In genomic region chr2:8582850-8583399, GRCh38 we compare ENCODE assay signal across 12 cellular contexts.
DNase-seq lines count a peak whose midpoint lies in the region; ATAC-seq and TF ChIP-seq lines count a peak whose summit lies in the region.
"Had no signal": no experiment of that assay in that cellular context is flagged by ENCODE, and none has a peak within 500 bp of the region (broad histone marks: within the 10 kb centered on the region; RNA-seq: fewer than 3 reads in every experiment).

No MANE protein-coding gene starts in this region.

- H3K9me3 ChIP-seq in SK-N-MC (ENCODE audit: low read depth, low read length) = no peaks in the 10 kb centered on the region
- H3K9me3 ChIP-seq in hepatocyte (ENCODE audit: low read depth) = no peaks in the 10 kb centered on the region
- H3K9me3 ChIP-seq: MG63 had no signal

- H4K20me1 ChIP-seq in hepatocyte (ENCODE audit: insufficient read depth, poor library complexity, severe bottlenecking) = no peaks in the 10 kb centered on the region

- TF ChIP-seq CTCF in hepatocyte (IDR thresholded peaks at IDR 0.05; ENCODE audit: poor library complexity) = no peak
- TF ChIP-seq CTCF in progenitor cell of endocrine pancreas (IDR thresholded peaks at IDR 0.05; ENCODE audit: unreplicated experiment) = no peak

- H3K9me3 Mint-ChIP-seq in progenitor cell of endocrine pancreas (ENCODE audit: low read depth) = no peaks in the 10 kb centered on the region
- H3K9me3 Mint-ChIP-seq: activated T-helper 2 cell treated with anti-CD3 and anti-CD28 coated beads, Interferon-gamma antibody, Interleukin-2, Interleukin-4, amounts not matched to agents 10 μg/mL and 5 μg/mL and 100 μg/mL, durations not matched to agents 14 hours and 24 hours and 36 hours; CD4-positive, alpha-beta memory T cell; T-helper 2 cell treated with Interferon-gamma antibody and Interleukin-4, amounts not matched to agents 5 μg/mL and 100 μg/mL, for 36 hours had no signal

- H3K4me1 Mint-ChIP-seq in progenitor cell of endocrine pancreas (ENCODE audit: low read depth) = peaks cover 14% of the 10 kb centered on the region

- H3K36me3 ChIP-seq in SK-N-MC (ENCODE audit: insufficient read depth, low read length) (no peaks in the 10 kb centered on the region), hepatocyte (replicated peaks; ENCODE audit: insufficient read depth, low read depth) (no peaks in the 10 kb centered on the region)
- H3K36me3 ChIP-seq: MG63 had no signal

- H3K36me3 Mint-ChIP-seq in progenitor cell of endocrine pancreas (ENCODE audit: insufficient read depth) = no peaks in the 10 kb centered on the region
- H3K36me3 Mint-ChIP-seq: CD4-positive, alpha-beta memory T cell had no signal

- DNase-seq in COLO668 (lab: John Stamatoyannopoulos, UW; ENCODE audit: unreplicated experiment) = peak; percentile 35
- DNase-seq in SK-N-MC (ENCODE audit: low read depth, low spot score) = no peak
- DNase-seq in hepatocyte (ENCODE audit: low spot score) = no peak
- DNase-seq in progenitor cell of endocrine pancreas (ENCODE audit: low spot score, unreplicated experiment) = no peak
- no peak for DNase-seq in D341Med (ENCODE audit: low spot score)
- no peak for DNase-seq in NCI-H2171 treated with DMSO at 0.1 percent for 48 hours (lab: John Stamatoyannopoulos, UW)
- no peak for DNase-seq in HuH-7.5 (ENCODE audit: low spot score)
- DNase-seq: MG63 had no signal

- H3K4me3 ChIP-seq in SK-N-MC = no peak overlapping the region; the same call in 1 of the 2 replicates
- no peak overlapping the region for H3K4me3 ChIP-seq in hepatocyte
- H3K4me3 ChIP-seq: MG63 had no signal

- no peak for ATAC-seq in GM19035 (IDR thresholded peaks at IDR 0.05; ENCODE audit: unreplicated experiment)

- no peaks in the 10 kb centered on the region for H3K9me2 ChIP-seq in hepatocyte (replicated peaks; ENCODE audit: insufficient read depth)

- peak overlapping the region; percentile 64 for H3K27ac Mint-ChIP-seq in progenitor cell of endocrine pancreas
- H3K27ac Mint-ChIP-seq: activated T-helper 2 cell treated with anti-CD3 and anti-CD28 coated beads, Interferon-gamma antibody, Interleukin-2, Interleukin-4, amounts not matched to agents 10 μg/mL and 5 μg/mL and 100 μg/mL, durations not matched to agents 14 hours and 24 hours and 36 hours; T-helper 2 cell treated with Interferon-gamma antibody and Interleukin-4, amounts not matched to agents 5 μg/mL and 100 μg/mL, for 36 hours had no signal

- WGBS in hepatocyte (ENCODE audit: low lambda C conversion rate, missing lambda C conversion rate) = 88% methylated on average over 13 of the region's 13 CpGs

- H3K4me2 ChIP-seq in hepatocyte = peak overlapping the region; percentile 66

- no peak overlapping the region for H2AFZ ChIP-seq in hepatocyte

- peaks cover 2% of the 10 kb centered on the region for H3K79me2 ChIP-seq in hepatocyte

- H3K27me3 ChIP-seq in hepatocyte = no peaks in the 10 kb centered on the region
- H3K27me3 ChIP-seq: MG63 had no signal

- H3K27ac ChIP-seq in SK-N-MC (no peak overlapping the region), hepatocyte (peak overlapping the region; percentile 33)

- peak overlapping the region; percentile 26 for H3K9ac ChIP-seq in SK-N-MC (ENCODE audit: insufficient read length)

- H3K4me1 ChIP-seq in hepatocyte (ENCODE audit: insufficient read depth) = peaks cover 11% of the 10 kb centered on the region

- H3K27me3 Mint-ChIP-seq in progenitor cell of endocrine pancreas = peaks cover 3% of the 10 kb centered on the region

- H3K4me3 Mint-ChIP-seq in progenitor cell of endocrine pancreas (ENCODE audit: low read depth) = no peak overlapping the region
- H3K4me3 Mint-ChIP-seq: T-helper 2 cell treated with Interferon-gamma antibody and Interleukin-4, amounts not matched to agents 5 μg/mL and 100 μg/mL, for 36 hours had no signal
